In the genomic region with DNA sequence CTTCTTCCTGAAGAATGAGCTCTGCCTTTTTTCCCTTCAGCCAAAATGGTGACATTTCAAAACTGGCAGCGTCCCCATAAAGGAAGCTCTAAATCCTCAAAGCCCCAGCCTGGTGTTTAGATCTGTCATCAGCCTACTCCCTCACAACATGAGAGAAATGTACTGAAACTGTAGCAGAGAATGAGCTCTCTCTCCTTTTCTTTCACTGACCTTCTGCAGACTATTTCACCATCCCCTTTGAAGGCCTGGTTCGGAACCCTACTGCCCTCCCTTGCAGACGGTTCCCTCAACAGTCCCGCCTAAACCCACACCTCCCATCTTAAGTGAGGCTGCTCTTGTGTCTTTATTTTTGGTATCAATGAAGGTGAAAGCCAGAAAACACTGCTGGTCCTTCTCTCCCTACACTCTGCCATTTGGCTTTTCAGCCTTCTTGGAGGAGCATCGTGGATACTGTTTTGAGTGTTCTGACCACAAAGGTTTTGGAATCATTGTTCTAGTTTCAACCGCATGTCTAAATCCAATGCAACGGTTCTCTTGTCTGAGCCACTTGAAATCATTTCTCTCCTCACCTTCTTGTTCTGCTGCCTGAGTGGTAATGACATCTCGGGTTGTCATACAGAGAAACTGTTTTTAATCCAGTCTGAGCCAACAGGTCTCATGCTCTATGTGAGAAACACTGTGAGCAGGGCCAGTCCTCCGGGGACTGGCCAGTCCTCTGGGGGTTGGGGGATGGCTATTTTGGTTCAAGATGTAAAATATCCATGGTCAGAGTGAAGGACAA, we compare ENCODE assay signal across 9 cellular contexts. TPM values are rescaled to one million over a fixed set of nuclear protein-coding genes. Genes with fewer than 3 reads are reported as not detected.
A peak's percentile ranks its signal among the peaks of the same experiment; 100 is the strongest.
DNase-seq lines count a peak whose midpoint lies in the region; ATAC-seq and TF ChIP-seq lines count a peak whose summit lies in the region.
"Had no signal": no experiment of that assay in that cellular context is flagged by ENCODE, and none has a peak within 500 bp of the region (broad histone marks: within the 10 kb centered on the region; RNA-seq: fewer than 3 reads in every experiment).

No MANE protein-coding gene starts in this region.

- no peaks in the 10 kb centered on the region for H4K20me1 ChIP-seq in smooth muscle cell (ENCODE audit: low read depth)

- no peaks in the 10 kb centered on the region for H3K79me2 ChIP-seq in smooth muscle cell (ENCODE audit: low read depth)

- intact Hi-C loops in body of pancreas (cut with DNase I), result no loop called here

- peak overlapping the region; percentile 6 for H3K4me2 ChIP-seq in smooth muscle cell

- H3K4me3 Mint-ChIP-seq in T-helper 1 cell treated with Interleukin-12 subunit alpha and Interleukin-12 subunit beta and Interleukin-4 antibody, amounts not matched to agents 30 μg/mL and 1 μg/mL, for 36 hours, result peak overlapping the region; percentile 76

- no peak overlapping the region for H3K9ac ChIP-seq in smooth muscle cell (ENCODE audit: low read depth)

- peak; percentile 76 for DNase-seq in activated CD8-positive, alpha-beta memory T cell treated with anti-CD3 and anti-CD28 coated beads for 24 hours
- DNase-seq in activated CD8-positive, alpha-beta memory T cell treated with anti-CD3 and anti-CD28 coated beads, Interleukin-2, amount 50 U/mL, for 48 hours, result no peak
- DNase-seq in smooth muscle cell (lab: John Stamatoyannopoulos, UW; ENCODE audit: unreplicated experiment) (no peak), SHP77 treated with DMSO at 0.1 percent for 48 hours (lab: John Stamatoyannopoulos, UW) (no peak), pons (ENCODE audit: low spot score) (no peak), body of pancreas (no peak)

- no peak for TF ChIP-seq CTCF in smooth muscle cell (IDR thresholded peaks at IDR 0.05; ENCODE audit: borderline replicate concordance, insufficient read depth, poor library complexity, severe bottlenecking)
- no peak for TF ChIP-seq CTCF in body of pancreas (IDR thresholded peaks at IDR 0.05)

- peaks cover 77% of the 10 kb centered on the region for H3K36me3 Mint-ChIP-seq in T-helper 1 cell treated with Interleukin-12 subunit alpha and Interleukin-12 subunit beta and Interleukin-4 antibody, amounts not matched to agents 30 μg/mL and 1 μg/mL, for 36 hours (ENCODE audit: low read depth)

- no peak overlapping the region for H2AFZ ChIP-seq in smooth muscle cell (ENCODE audit: low read depth)

- H3K9me3 Mint-ChIP-seq in T-helper 1 cell treated with Interleukin-12 subunit alpha and Interleukin-12 subunit beta and Interleukin-4 antibody, amounts not matched to agents 30 μg/mL and 1 μg/mL, for 36 hours, result no peaks in the 10 kb centered on the region

- H3K27me3 Mint-ChIP-seq in T-helper 1 cell treated with Interleukin-12 subunit alpha and Interleukin-12 subunit beta and Interleukin-4 antibody, amounts not matched to agents 30 μg/mL and 1 μg/mL, for 36 hours (ENCODE audit: low read depth), result no peaks in the 10 kb centered on the region

- no peaks in the 10 kb centered on the region for H3K9me3 ChIP-seq in smooth muscle cell (replicated peaks; ENCODE audit: low read depth)
- H3K9me3 ChIP-seq in body of pancreas, result no peaks in the 10 kb centered on the region

- no peaks in the 10 kb centered on the region for H3F3A ChIP-seq in smooth muscle cell (ENCODE audit: low read depth)

- no peak for TF ChIP-seq POLR2A in body of pancreas (IDR thresholded peaks at IDR 0.05)

- H3K4me1 ChIP-seq in smooth muscle cell (ENCODE audit: low read depth) (no peaks in the 10 kb centered on the region), body of pancreas (no peaks in the 10 kb centered on the region)

- peaks cover 82% of the 10 kb centered on the region for H3K4me1 Mint-ChIP-seq in T-helper 1 cell treated with Interleukin-12 subunit alpha and Interleukin-12 subunit beta and Interleukin-4 antibody, amounts not matched to agents 30 μg/mL and 1 μg/mL, for 36 hours (ENCODE audit: low read depth)

- H3K27ac Mint-ChIP-seq in T-helper 1 cell treated with Interleukin-12 subunit alpha and Interleukin-12 subunit beta and Interleukin-4 antibody, amounts not matched to agents 30 μg/mL and 1 μg/mL, for 36 hours, result peak overlapping the region; percentile 94

- 71% methylated on average over 9 of the region's 9 CpGs for WGBS in smooth muscle cell (ENCODE audit: low lambda C conversion rate)
- WGBS in body of pancreas, 2 donors, result 54 to 74% methylated on average over 9 of the region's 9 CpGs

- H3K36me3 ChIP-seq in smooth muscle cell (ENCODE audit: low read depth) (no peaks in the 10 kb centered on the region), body of pancreas (replicated peaks in 1 of 2; ENCODE audit: insufficient read depth in 1 of 2, low read depth in 2 of 2) (no peaks in the 10 kb centered on the region)

- ATAC-seq in HG02763 (IDR thresholded peaks at IDR 0.05; ENCODE audit: unreplicated experiment) (peak; percentile 52), body of pancreas (no peak)

- H3K4me3 ChIP-seq in smooth muscle cell (no peak overlapping the region), body of pancreas (no peak overlapping the region)

- H3K27ac ChIP-seq in smooth muscle cell (ENCODE audit: low read depth) (peak overlapping the region; percentile 16), body of pancreas (no peak overlapping the region)

- no peaks in the 10 kb centered on the region for H3K27me3 ChIP-seq in smooth muscle cell (ENCODE audit: low read depth)
- no peaks in the 10 kb centered on the region for H3K27me3 ChIP-seq in body of pancreas

RNA-seq across cellular contexts. Expression of gene ITK, which starts 39.0 kb away (rescaled TPM):
- total RNA-seq in smooth muscle cell (1.7 and 1.8 TPM in 2 replicates), body of pancreas (1 to 10 TPM in 1 of 2 donors, under 1 TPM in 1; 0.78 to 2.6 TPM)
- polyA plus RNA-seq in smooth muscle cell, result 0.97 TPM in 1 of 2 replicates, not detected in the other
- total RNA-seq: RPMI7951 had no signal

RNA-seq across cellular contexts. Expression of gene CYFIP2, which starts 46.2 kb away (rescaled TPM):
- total RNA-seq in smooth muscle cell, result 9.7 and 17.8 TPM in 2 replicates
- polyA plus RNA-seq in smooth muscle cell, result 11.4 and 28.6 TPM in 2 replicates
- 10 to 100 TPM; 15.6 to 22.1 TPM for total RNA-seq in body of pancreas

RNA-seq across cellular contexts. Expression of gene GARIN3, which starts 53.6 kb away (rescaled TPM):
- not detected in 2 replicates for total RNA-seq in smooth muscle cell
- polyA plus RNA-seq in smooth muscle cell, result not detected in 2 replicates
- total RNA-seq in body of pancreas, result not detected
- total RNA-seq: RPMI7951 had no signal
